ENCODE assay signal across 8 cellular contexts in the genomic region with DNA sequence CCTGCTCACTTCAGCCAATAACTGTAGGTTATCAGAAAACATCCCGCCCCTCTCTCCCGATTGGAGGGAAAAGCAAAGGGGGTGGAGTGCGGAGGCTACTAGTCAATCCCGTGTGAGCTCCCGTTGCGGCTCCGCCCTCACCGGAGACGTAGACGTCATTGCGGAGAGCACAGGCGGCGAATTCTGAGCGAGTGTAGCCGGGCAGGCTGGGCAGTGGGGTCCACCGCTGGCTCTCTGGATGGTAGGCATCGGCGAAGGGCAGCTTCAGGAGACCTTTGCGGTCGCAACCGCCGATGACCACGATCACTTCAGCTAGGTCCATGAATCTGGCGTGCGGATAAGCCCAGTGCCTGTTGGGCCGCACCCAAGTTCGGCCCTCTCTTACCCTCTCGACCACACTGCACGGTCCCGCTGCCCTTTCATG. TPM values are rescaled to one million over a fixed set of nuclear protein-coding genes. Genes with fewer than 3 reads are reported as not detected.
DNase-seq lines count a peak whose midpoint lies in the region; ATAC-seq and TF ChIP-seq lines count a peak whose summit lies in the region.

No MANE protein-coding gene starts in this region.

- H3K4me1 ChIP-seq in rectal smooth muscle tissue (ENCODE audit: control insufficient read depth, insufficient read depth, low read length) = no peaks in the 10 kb centered on the region
- H3K4me1 ChIP-seq in aorta (ENCODE audit: control insufficient read depth in 1 of 2, insufficient read depth in 2 of 2, low read length in 2 of 2) = no peaks in the 10 kb centered on the region

- WGBS in aorta, 2 donors = 31 to 47% methylated on average over 30 of the region's 30 CpGs

- ATAC-seq in Right ventricle myocardium superior (ENCODE audit: poor library complexity) (peak; percentile 95), aorta (ENCODE audit: low FRiP score) (peak; percentile 90)

- no peak overlapping the region; the same call in 1 of the 2 replicates for H3K4me3 ChIP-seq in HFF-Myc (replicated peaks; ENCODE audit: low read depth, low read length)
- peak overlapping the region; percentile 65 for H3K4me3 ChIP-seq in rectal smooth muscle tissue (ENCODE audit: low read length)
- no peak overlapping the region for H3K4me3 ChIP-seq in aorta (ENCODE audit: low read length in 2 of 2)

- DNase-seq in CD1c-positive myeloid dendritic cell (ENCODE audit: extremely low spot score) = peak; percentile 82
- DNase-seq in HFF-Myc (ENCODE audit: extremely low read depth, low read depth) = peak; percentile 47
- peak; percentile 72 for DNase-seq in SK-N-DZ (ENCODE audit: low spot score)
- peak; percentile 26 for DNase-seq in activated naive CD8-positive, alpha-beta T cell treated with anti-CD3 and anti-CD28 coated beads, Interleukin-2, amount 50 U/mL, for 16 hours (ENCODE audit: low read depth, low spot score)
- peak; percentile 97 for DNase-seq in Right ventricle myocardium superior
- peak; percentile 95 for DNase-seq in aorta
- no peak for DNase-seq in NCI-H2227 (lab: John Stamatoyannopoulos, UW; ENCODE audit: unreplicated experiment)

- no peak overlapping the region for H3K9ac ChIP-seq in rectal smooth muscle tissue (ENCODE audit: low read length)

- H3K27me3 ChIP-seq in rectal smooth muscle tissue (ENCODE audit: control insufficient read depth, insufficient read depth, low read length) = peaks cover 38% of the 10 kb centered on the region
- no peaks in the 10 kb centered on the region for H3K27me3 ChIP-seq in aorta (ENCODE audit: control insufficient read depth in 1 of 2, insufficient read depth in 2 of 2, low read length in 1 of 2)

- no peaks in the 10 kb centered on the region for H3K9me3 ChIP-seq in aorta (ENCODE audit: control insufficient read depth, low read length)

- intact Hi-C loops in Right ventricle myocardium superior (cut with DNase I) = no loop called here
- intact Hi-C loops in aorta (cut with DNase I) = no loop called here

- H3K36me3 ChIP-seq in rectal smooth muscle tissue (ENCODE audit: control insufficient read depth, insufficient read depth, low read length) (no peaks in the 10 kb centered on the region), aorta (ENCODE audit: control insufficient read depth in 1 of 2, insufficient read depth in 2 of 2, low read length in 1 of 2) (no peaks in the 10 kb centered on the region)

- no peak overlapping the region for H3K27ac ChIP-seq in rectal smooth muscle tissue (ENCODE audit: low read depth, low read length)
- H3K27ac ChIP-seq in aorta (ENCODE audit: low read depth in 1 of 2, low read length in 2 of 2) = peak overlapping the region in 1 of 2 donors; percentile 71

- no peak for TF ChIP-seq CTCF in HFF-Myc (IDR thresholded peaks at IDR 0.05; ENCODE audit: low read depth, low read length, missing control alignments)

RNA-seq across cellular contexts. Expression of gene KLHL35, which starts 4.7 kb away (rescaled TPM):
- 4.6 and 5.5 TPM in 2 replicates for polyA plus RNA-seq in SK-N-DZ (2014; cell fraction: cytosol; rRNA removed)
- 5.4 and 10.8 TPM in 2 replicates for polyA plus RNA-seq in SK-N-DZ (2014; cell fraction: nucleus; rRNA removed)
- total RNA-seq in Right ventricle myocardium superior (0.48 TPM), aorta (1 to 10 TPM; 1.3 to 3.1 TPM)
- polyA plus RNA-seq in aorta = 1 to 10 TPM in 1 of 2 donors, under 1 TPM in 1; 0.75 to 2.4 TPM

RNA-seq across cellular contexts. Expression of gene RPS3, which starts 29.0 kb away (rescaled TPM):
- polyA plus RNA-seq in SK-N-DZ (2014; cell fraction: cytosol; rRNA removed) = 3,197 and 3,352 TPM in 2 replicates
- polyA plus RNA-seq in SK-N-DZ (2014; cell fraction: nucleus; rRNA removed) = 1,069 and 1,858 TPM in 2 replicates
- total RNA-seq in Right ventricle myocardium superior = 827 TPM
- total RNA-seq in aorta = 1,000 to 10,000 TPM; 1,466 to 1,593 TPM
- 1,000 to 10,000 TPM; 2,194 to 3,688 TPM for polyA plus RNA-seq in aorta
